In genomic region chr10:436911-437665, GRCh38 we compare ENCODE assay signal across 23 cellular contexts.
DNase-seq lines count a peak whose midpoint lies in the region; ATAC-seq and TF ChIP-seq lines count a peak whose summit lies in the region.
"Had no signal": no experiment of that assay in that cellular context is flagged by ENCODE, and none has a peak within 500 bp of the region (broad histone marks: within the 10 kb centered on the region; RNA-seq: fewer than 3 reads in every experiment).

No MANE protein-coding gene starts in this region.

- peaks cover 35% of the 10 kb centered on the region for H3K4me1 Mint-ChIP-seq in activated CD4-positive, alpha-beta T cell treated with anti-CD3 and anti-CD28 coated beads, Interleukin-2, amount 10 ng/mL, durations not matched to agents 7 days and 5 days
- peaks cover 46% of the 10 kb centered on the region for H3K4me1 Mint-ChIP-seq in CD4-positive, alpha-beta T cell (ENCODE audit: low read depth)
- no peaks in the 10 kb centered on the region for H3K4me1 Mint-ChIP-seq in endodermal cell

- intact Hi-C loops in CD4-positive, alpha-beta T cell (cut with DNase I, micrococcal nuclease): no loop called here

- H3K9ac ChIP-seq in endodermal cell (ENCODE audit: extremely low read depth, low read length, poor library complexity, severe bottlenecking): no peak overlapping the region

- H3K36me3 ChIP-seq in endodermal cell (ENCODE audit: control insufficient read depth, insufficient read depth, low read length): peaks cover 16% of the 10 kb centered on the region
- H3K36me3 ChIP-seq: WERI-Rb-1 had no signal

- no peak for TF ChIP-seq CTCF in CD4-positive, alpha-beta T cell (IDR thresholded peaks at IDR 0.05)
- TF ChIP-seq CTCF in LNCaP clone FGC (IDR thresholded peaks at IDR 0.05; ENCODE audit: control insufficient read depth, extremely low read depth, insufficient read depth) (no peak), endodermal cell (conservative IDR thresholded peaks at IDR 0.05) (no peak)

- peaks cover 5% of the 10 kb centered on the region for H3K27me3 Mint-ChIP-seq in activated CD4-positive, alpha-beta T cell treated with anti-CD3 and anti-CD28 coated beads, Interleukin-2, amount 10 ng/mL, durations not matched to agents 7 days and 5 days
- H3K27me3 Mint-ChIP-seq in CD4-positive, alpha-beta T cell: no peaks in the 10 kb centered on the region
- no peaks in the 10 kb centered on the region for H3K27me3 Mint-ChIP-seq in endodermal cell (ENCODE audit: insufficient read depth)

- peak overlapping the region; percentile 76 for H3K27ac Mint-ChIP-seq in activated CD4-positive, alpha-beta T cell treated with anti-CD3 and anti-CD28 coated beads, Interleukin-2, amount 10 ng/mL, durations not matched to agents 7 days and 5 days
- H3K27ac Mint-ChIP-seq in CD4-positive, alpha-beta T cell: peak overlapping the region; percentile 37
- H3K27ac Mint-ChIP-seq in endodermal cell: no peak overlapping the region

- H3K4me3 Mint-ChIP-seq in activated CD4-positive, alpha-beta T cell treated with anti-CD3 and anti-CD28 coated beads, Interleukin-2, amount 10 ng/mL, durations not matched to agents 7 days and 5 days: peak overlapping the region; percentile 12
- peak overlapping the region; percentile 2 for H3K4me3 Mint-ChIP-seq in CD4-positive, alpha-beta T cell
- H3K4me3 Mint-ChIP-seq in endodermal cell: no peak overlapping the region

- H3K36me3 Mint-ChIP-seq in activated CD4-positive, alpha-beta T cell treated with anti-CD3 and anti-CD28 coated beads, Interleukin-2, amount 10 ng/mL, durations not matched to agents 7 days and 5 days (ENCODE audit: low read depth): peaks cover 7% of the 10 kb centered on the region
- peaks cover 35% of the 10 kb centered on the region for H3K36me3 Mint-ChIP-seq in CD4-positive, alpha-beta T cell (ENCODE audit: low read depth)
- peaks cover 42% of the 10 kb centered on the region for H3K36me3 Mint-ChIP-seq in endodermal cell (ENCODE audit: low read depth)

- no peak overlapping the region for H3K27ac ChIP-seq in CD4-positive, alpha-beta T cell (ENCODE audit: low read depth, low read length)
- no peak overlapping the region for H3K27ac ChIP-seq in endodermal cell (ENCODE audit: low read depth, low read length)
- H3K27ac ChIP-seq: esophagus muscularis mucosa, gastroesophageal sphincter, WERI-Rb-1 had no signal

- no peaks in the 10 kb centered on the region for H3K9me3 Mint-ChIP-seq in activated CD4-positive, alpha-beta T cell treated with anti-CD3 and anti-CD28 coated beads, Interleukin-2, amount 10 ng/mL, durations not matched to agents 7 days and 5 days
- H3K9me3 Mint-ChIP-seq in CD4-positive, alpha-beta T cell: no peaks in the 10 kb centered on the region
- H3K9me3 Mint-ChIP-seq in endodermal cell: peaks cover 18% of the 10 kb centered on the region

- H3K4me3 ChIP-seq in LNCaP clone FGC (ENCODE audit: low read depth, low read length): peak overlapping the region; percentile 1; the same call in 1 of the 2 replicates
- H3K4me3 ChIP-seq in endodermal cell (ENCODE audit: low read length): no peak overlapping the region
- H3K4me3 ChIP-seq: esophagus muscularis mucosa, gastroesophageal sphincter, smooth muscle cell had no signal

- ATAC-seq in CD4-positive, alpha-beta T cell (ENCODE audit: poor library complexity): peak; percentile 34
- no peak for ATAC-seq in HG03280 (IDR thresholded peaks at IDR 0.05; ENCODE audit: unreplicated experiment)
- ATAC-seq: gastroesophageal sphincter had no signal

- H3K27me3 ChIP-seq in CD4-positive, alpha-beta T cell (ENCODE audit: control insufficient read depth, insufficient read depth, low read length): no peaks in the 10 kb centered on the region
- no peaks in the 10 kb centered on the region for H3K27me3 ChIP-seq in endodermal cell (ENCODE audit: control insufficient read depth, insufficient read depth, low read length, poor library complexity, severe bottlenecking)
- H3K27me3 ChIP-seq: esophagus muscularis mucosa, gastroesophageal sphincter had no signal

- CTCF ChIA-PET in activated CD4-positive, alpha-beta T cell treated with anti-CD3 and anti-CD28 coated beads, Interleukin-2, amount 10 ng/mL, durations not matched to agents 7 days and 5 days (lab: Charles Lee): interaction anchor here (1.2 kb wide), 1 partner anchor 9 kb away, joined by 4 read pairs; no protein-coding TSS in a partner anchor
- CTCF ChIA-PET in CD4-positive, alpha-beta T cell (lab: Charles Lee): no interaction called here

- no peaks in the 10 kb centered on the region for H3K9me3 ChIP-seq in CD4-positive, alpha-beta T cell (ENCODE audit: control insufficient read depth, low read length)
- H3K9me3 ChIP-seq in endodermal cell (ENCODE audit: control insufficient read depth, low read length): peaks cover 19% of the 10 kb centered on the region
- H3K9me3 ChIP-seq: esophagus muscularis mucosa, gastroesophageal sphincter had no signal

- no peak for DNase-seq in activated CD4-positive, alpha-beta T cell treated with anti-CD3 and anti-CD28 coated beads, Interleukin-2, amount 10 ng/mL, durations not matched to agents 7 days and 5 days
- DNase-seq in activated CD4-positive, alpha-beta T cell treated with anti-CD3 and anti-CD28 coated beads for 1 hour: no peak
- no peak for DNase-seq in CD4-positive, alpha-beta T cell
- peak; percentile 99 for DNase-seq in LNCaP clone FGC (ENCODE audit: low read depth)
- DNase-seq in endodermal cell: peak; percentile 72
- DNase-seq in KBM-7: no peak
- no peak for DNase-seq in HPDE6-E6E7 (ENCODE audit: extremely low spot score)
- DNase-seq: ACHN; anterior cingulate cortex; C1 segment of cervical spinal cord; DND-41; KG1; NCI-H1092 treated with DMSO at 0.1 percent for 48 hours; NCI-H2171; NCI-H526 treated with DMSO at 0.1 percent for 48 hours; Right ventricle myocardium superior; stimulated activated CD4-positive, alpha-beta T cell treated with anti-CD3 and anti-CD28 coated beads, Interleukin-4, amount 100 ng/mL, for 24 hours; substantia nigra; WERI-Rb-1 had no signal

- in situ Hi-C loops in KBM-7 (cut with MboI; ENCODE audit: low pct_unique_long_range_greater_than_20kb, low sequenced_read_pairs): no loop called here

- 91 to 94% methylated on average over 4 to 17 of the region's 17 CpGs for WGBS in endodermal cell (ENCODE audit: insufficient coverage in 1 of 2, insufficient read length in 1 of 2), 2 experiments

- H3K4me1 ChIP-seq in endodermal cell (ENCODE audit: control insufficient read depth, insufficient read depth, low read length): no peaks in the 10 kb centered on the region
- H3K4me1 ChIP-seq: esophagus muscularis mucosa, gastroesophageal sphincter had no signal

- POLR2A ChIA-PET in activated CD4-positive, alpha-beta T cell treated with anti-CD3 and anti-CD28 coated beads, Interleukin-2, amount 10 ng/mL, durations not matched to agents 7 days and 5 days (lab: Charles Lee): no interaction called here
- POLR2A ChIA-PET in CD4-positive, alpha-beta T cell (lab: Charles Lee): interaction anchor here (2.4 kb wide), 1 partner anchor 14 kb away, joined by 16 read pairs; no protein-coding TSS in a partner anchor

Comparison
In these comparisons a context has a peak if more than half of its experiments do, and no peak if none do; other contexts are left out.
1. DNase-seq: peak in LNCaP clone FGC (single experiment) and endodermal cell (single experiment); none in activated CD4-positive, alpha-beta T cell treated with anti-CD3 and anti-CD28 coated beads, Interleukin-2, amount 10 ng/mL, durations not matched to agents 7 days and 5 days (single experiment), activated CD4-positive, alpha-beta T cell treated with anti-CD3 and anti-CD28 coated beads for 1 hour (single experiment), CD4-positive, alpha-beta T cell (0 of 10), KBM-7 (single experiment) and HPDE6-E6E7 (single experiment).